ENCODE assay signal across 9 cellular contexts in the genomic region with DNA sequence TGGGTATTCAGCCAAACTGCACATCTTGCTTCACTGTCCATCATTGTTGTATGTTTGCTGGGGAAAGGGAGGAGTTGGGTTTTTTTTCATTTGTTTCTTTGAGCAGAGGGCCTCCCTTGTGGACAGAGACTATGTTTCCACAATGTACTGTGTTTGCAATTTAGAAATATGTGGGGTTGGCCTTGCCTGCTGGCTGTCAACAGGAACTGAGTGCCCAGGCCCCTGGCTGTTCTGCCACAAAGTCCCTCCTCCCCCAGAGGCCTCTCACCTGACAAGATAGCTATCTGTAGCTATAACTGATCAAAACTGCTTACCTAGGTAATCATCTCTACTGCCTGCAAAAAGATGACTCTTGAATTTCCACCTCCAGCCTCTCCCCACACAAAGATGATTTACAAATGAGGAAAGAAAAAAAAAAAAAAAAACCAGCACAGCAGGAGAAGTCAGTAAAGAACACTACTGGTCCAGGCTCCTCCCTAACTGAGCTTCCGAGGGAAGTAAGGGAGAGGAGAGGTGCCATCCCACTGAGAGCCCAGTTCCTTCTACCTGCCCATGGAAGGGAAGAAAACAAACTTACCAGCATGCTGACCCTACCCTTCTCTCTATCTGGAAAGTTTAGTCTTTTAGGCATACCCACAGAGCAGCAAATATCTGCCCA.
DNase-seq lines count a peak whose midpoint lies in the region; ATAC-seq and TF ChIP-seq lines count a peak whose summit lies in the region.
"Had no signal": no experiment of that assay in that cellular context is flagged by ENCODE, and none has a peak within 500 bp of the region (broad histone marks: within the 10 kb centered on the region; RNA-seq: fewer than 3 reads in every experiment).

No MANE protein-coding gene starts in this region.

- in situ Hi-C loops in IMR-90 (cut with MboI; ENCODE audit: low sequenced_read_pairs): no loop called here

- H3K14ac ChIP-seq in IMR-90 (replicated peaks; ENCODE audit: low read depth, low read length): no peak overlapping the region; the same call in 1 of the 2 replicates

- no peak overlapping the region for H2AFZ ChIP-seq in ACC112 (ENCODE audit: low read length, unreplicated experiment)
- no peak overlapping the region for H2AFZ ChIP-seq in IMR-90 (replicated peaks; ENCODE audit: low read length, poor library complexity)

- no peaks in the 10 kb centered on the region for H3K27me3 ChIP-seq in ACC112 (ENCODE audit: insufficient read depth, low read length)
- no peaks in the 10 kb centered on the region for H3K27me3 ChIP-seq in IMR-90 (ENCODE audit: control insufficient read depth, insufficient read depth, low read length)
- no peaks in the 10 kb centered on the region for H3K27me3 ChIP-seq in Peyer's patch

- TF ChIP-seq CTCF in IMR-90 (conservative IDR thresholded peaks at IDR 0.05; ENCODE audit: low read depth, low read length) (no peak), Peyer's patch (IDR thresholded peaks at IDR 0.05) (no peak)

- H3K27ac ChIP-seq in ACC112 (ENCODE audit: low read depth, low read length) (0 out of 2 replicates have a peak overlapping the region, but pooled peaks have one; percentile 28), IMR-90 (ENCODE audit: insufficient read depth, low read length) (no peak overlapping the region), epithelial cell of prostate (peak overlapping the region; percentile 11), Peyer's patch (no peak overlapping the region)

- ATAC-seq in GM19043 (IDR thresholded peaks at IDR 0.05; ENCODE audit: low read depth, unreplicated experiment): peak; percentile 39
- ATAC-seq in IMR-90 (ENCODE audit: low read depth): peak; percentile 27; the same call in 1 of the 2 replicates
- no peak for ATAC-seq in HG03045 (IDR thresholded peaks at IDR 0.05; ENCODE audit: unreplicated experiment)

- no peak overlapping the region for H2BK120ac ChIP-seq in IMR-90 (ENCODE audit: low read depth, low read length)

- TF ChIP-seq RAD21 in IMR-90 (IDR thresholded peaks at IDR 0.05; ENCODE audit: low read length): no peak

- peaks cover 8 to 14% of the 10 kb centered on the region in 2 experiments; a peak in 3 of 4 replicates for H3K79me1 ChIP-seq in IMR-90 (ENCODE audit: low read depth in 1 of 2, low read length in 2 of 2)

- no peak overlapping the region for H4K5ac ChIP-seq in IMR-90 (ENCODE audit: low read depth, low read length)

- BruUV-seq in IMR-90 (replicated peaks; lab: Mats Ljungman, UMichigan): no TSS peak

- POLR2A ChIA-PET in IMR-90 (lab: Charles Lee; ENCODE audit: unreplicated experiment): no interaction called here

- peak overlapping the region; percentile 21; the same call in 1 of the 2 replicates for H3K4ac ChIP-seq in IMR-90 (ENCODE audit: low read depth, low read length)

- no peak overlapping the region for H3K18ac ChIP-seq in IMR-90 (ENCODE audit: low read depth, low read length)

- no peak overlapping the region for H2BK15ac ChIP-seq in IMR-90 (ENCODE audit: low read depth, low read length)

- no CpG with 5 or more reads among the region's 1 CpG for WGBS in IMR-90 (ENCODE audit: extremely low coverage in 2 of 2, insufficient read length in 1 of 2), 2 experiments

- no peak overlapping the region for H2BK5ac ChIP-seq in IMR-90 (ENCODE audit: low read depth, low read length, poor library complexity, severe bottlenecking)

- no peak overlapping the region for H3K4me2 ChIP-seq in IMR-90 (ENCODE audit: low read depth, low read length)

- no peak overlapping the region for H4K91ac ChIP-seq in IMR-90 (ENCODE audit: insufficient read depth, low read depth, low read length)

- H3K4me3 ChIP-seq in ACC112 (ENCODE audit: low read depth, low read length) (no peak overlapping the region), IMR-90 (ENCODE audit: insufficient read depth, low read depth, low read length) (no peak overlapping the region), Peyer's patch (no peak overlapping the region)

- no peak overlapping the region for H3K56ac ChIP-seq in IMR-90 (ENCODE audit: extremely low read depth, insufficient read depth, low read length)

- dilution Hi-C loops in IMR-90 (cut with HindIII; ENCODE audit: low sequenced_read_pairs, unreplicated experiment): no loop called here

- H3K9me3 ChIP-seq in IMR-90 (ENCODE audit: control insufficient read depth, insufficient read depth, low read length): no peaks in the 10 kb centered on the region
- H3K9me3 ChIP-seq in Peyer's patch: no peaks in the 10 kb centered on the region

- DNase-seq in IMR-90 (no peak), epithelial cell of prostate (ENCODE audit: low read depth, low spot score) (no peak), UCSD-AML1 (lab: John Stamatoyannopoulos, UW; ENCODE audit: unreplicated experiment) (no peak), putamen (ENCODE audit: low spot score) (no peak), Peyer's patch (no peak)
- DNase-seq: stimulated activated CD8-positive, alpha-beta memory T cell treated with anti-CD3 and anti-CD28 coated beads, Interleukin-4, amount 100 ng/mL, for 48 hours had no signal

- no peaks in the 10 kb centered on the region for H3K79me2 ChIP-seq in ACC112 (ENCODE audit: control insufficient read depth, insufficient read depth, low read length, unreplicated experiment)

- H2AK5ac ChIP-seq in IMR-90 (ENCODE audit: low read depth, low read length): no peak overlapping the region

- TF ChIP-seq POLR2A in IMR-90 (IDR thresholded peaks at IDR 0.05; ENCODE audit: low read depth, low read length): no peak
- no peak for TF ChIP-seq POLR2A in Peyer's patch (IDR thresholded peaks at IDR 0.05)

- peaks cover 9% of the 10 kb centered on the region; the same call in 1 of the 2 replicates for H4K20me1 ChIP-seq in IMR-90 (ENCODE audit: insufficient read depth, low read length)

- no peak overlapping the region for H2AK9ac ChIP-seq in IMR-90 (replicated peaks; ENCODE audit: low read depth, low read length, poor library complexity)

- H3K36me3 ChIP-seq in ACC112 (ENCODE audit: insufficient read depth, low read length) (no peaks in the 10 kb centered on the region), IMR-90 (ENCODE audit: control insufficient read depth, insufficient read depth, low read length) (no peaks in the 10 kb centered on the region), Peyer's patch (no peaks in the 10 kb centered on the region)

- intact Hi-C loops in IMR-90 (cut with micrococcal nuclease): no loop called here

- H2BK20ac ChIP-seq in IMR-90 (ENCODE audit: low read depth, low read length): no peak overlapping the region; the same call in 1 of the 2 replicates

- H3K23ac ChIP-seq in IMR-90 (ENCODE audit: low read depth, low read length): no peak overlapping the region

- H3K4me1 ChIP-seq in ACC112 (ENCODE audit: control insufficient read depth, insufficient read depth, low read length, unreplicated experiment) (peaks cover 23% of the 10 kb centered on the region), IMR-90 (ENCODE audit: control insufficient read depth, insufficient read depth, low read length) (peaks cover 4% of the 10 kb centered on the region; the same call in 1 of the 2 replicates), Peyer's patch (no peaks in the 10 kb centered on the region)

- no peak overlapping the region for H3K9ac ChIP-seq in IMR-90 (ENCODE audit: low read depth, low read length)

- CTCF ChIA-PET in IMR-90 (lab: Yijun Ruan, JAX): interaction anchor here (0.6 kb wide), 2 partner anchors 14 to 29 kb away, joined by 3 to 5 read pairs; no protein-coding TSS in a partner anchor

- no peak overlapping the region for H4K8ac ChIP-seq in IMR-90 (ENCODE audit: low read depth in 2 of 2, low read length in 2 of 2)

- peaks cover 9% of the 10 kb centered on the region; the same call in 1 of the 2 replicates for H3K9me1 ChIP-seq in IMR-90 (ENCODE audit: insufficient read depth, low read length)

TF ChIP-seq in IMR-90, 13 proteins besides CTCF, POLR2A, EP300 and RAD21:
- TF ChIP-seq NFE2L2 (IDR thresholded peaks at IDR 0.05; ENCODE audit: low read depth, low read length) (no peak), BHLHE40 (IDR thresholded peaks at IDR 0.05; ENCODE audit: low read depth, low read length) (no peak), RFX5 (IDR thresholded peaks at IDR 0.05; ENCODE audit: low read depth, low read length) (no peak), CHD1 (IDR thresholded peaks at IDR 0.05; ENCODE audit: low read depth, low read length) (no peak), MAZ (IDR thresholded peaks at IDR 0.05; ENCODE audit: borderline replicate concordance, low read depth, low read length) (no peak), MAFK (IDR thresholded peaks at IDR 0.05; ENCODE audit: low read depth, low read length) (no peak), SMC3 (IDR thresholded peaks at IDR 0.05; ENCODE audit: low read depth, low read length) (no peak), CEBPB (IDR thresholded peaks at IDR 0.05; ENCODE audit: low read depth, low read length) (no peak), MXI1 (IDR thresholded peaks at IDR 0.05; ENCODE audit: borderline replicate concordance, low read depth, low read length) (no peak), FOS (IDR thresholded peaks at IDR 0.05; ENCODE audit: low read depth, low read length) (no peak), RCOR1 (IDR thresholded peaks at IDR 0.05; ENCODE audit: insufficient replicate concordance, low read length) (no peak)
- TF ChIP-seq, protein P1, sequence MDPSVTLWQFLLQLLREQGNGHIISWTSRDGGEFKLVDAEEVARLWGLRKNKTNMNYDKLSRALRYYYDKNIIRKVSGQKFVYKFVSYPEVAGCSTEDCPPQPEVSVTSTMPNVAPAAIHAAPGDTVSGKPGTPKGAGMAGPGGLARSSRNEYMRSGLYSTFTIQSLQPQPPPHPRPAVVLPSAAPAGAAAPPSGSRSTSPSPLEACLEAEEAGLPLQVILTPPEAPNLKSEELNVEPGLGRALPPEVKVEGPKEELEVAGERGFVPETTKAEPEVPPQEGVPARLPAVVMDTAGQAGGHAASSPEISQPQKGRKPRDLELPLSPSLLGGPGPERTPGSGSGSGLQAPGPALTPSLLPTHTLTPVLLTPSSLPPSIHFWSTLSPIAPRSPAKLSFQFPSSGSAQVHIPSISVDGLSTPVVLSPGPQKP (IDR thresholded peaks at IDR 0.05; ENCODE audit: borderline replicate concordance, low read depth, low read length): no peak
- TF ChIP-seq, protein P2, sequence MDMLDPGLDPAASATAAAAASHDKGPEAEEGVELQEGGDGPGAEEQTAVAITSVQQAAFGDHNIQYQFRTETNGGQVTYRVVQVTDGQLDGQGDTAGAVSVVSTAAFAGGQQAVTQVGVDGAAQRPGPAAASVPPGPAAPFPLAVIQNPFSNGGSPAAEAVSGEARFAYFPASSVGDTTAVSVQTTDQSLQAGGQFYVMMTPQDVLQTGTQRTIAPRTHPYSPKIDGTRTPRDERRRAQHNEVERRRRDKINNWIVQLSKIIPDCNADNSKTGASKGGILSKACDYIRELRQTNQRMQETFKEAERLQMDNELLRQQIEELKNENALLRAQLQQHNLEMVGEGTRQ (IDR thresholded peaks at IDR 0.05; ENCODE audit: low read depth, low read length): no peak

Comparison
In these comparisons a context has a peak if more than half of its experiments do, and no peak if none do; other contexts are left out.
1. H3K27ac ChIP-seq: peak in ACC112 (single experiment) and epithelial cell of prostate (single experiment); none in IMR-90 (single experiment) and Peyer's patch (0 of 4).